9 cellular contexts compared by ENCODE assay signal in the genomic region with DNA sequence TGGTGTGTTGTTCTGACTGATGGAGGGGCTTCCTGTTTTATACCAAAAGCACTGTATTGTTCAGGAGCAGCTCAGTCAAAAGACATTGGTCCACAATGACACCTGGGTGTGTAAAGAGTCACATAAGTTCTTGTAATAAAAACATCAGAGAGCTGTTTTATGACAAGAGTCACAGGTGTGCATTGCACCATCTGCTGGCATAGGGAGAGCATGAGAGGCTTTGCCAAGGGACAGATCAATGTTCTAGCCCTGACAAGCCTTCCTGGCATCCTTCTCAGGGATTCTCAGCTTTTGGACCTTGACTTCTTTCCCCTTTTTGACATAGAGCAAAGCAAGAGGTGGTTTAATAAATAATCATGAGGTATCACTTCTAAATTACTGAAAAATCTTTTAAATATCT. TPM values are rescaled to one million over a fixed set of nuclear protein-coding genes. Genes with fewer than 3 reads are reported as not detected.
DNase-seq lines count a peak whose midpoint lies in the region; ATAC-seq, FAIRE-seq and TF ChIP-seq lines count a peak whose summit lies in the region.
"Had no signal": no experiment of that assay in that cellular context is flagged by ENCODE, and none has a peak within 500 bp of the region (broad histone marks: within the 10 kb centered on the region; RNA-seq: fewer than 3 reads in every experiment).

No MANE protein-coding gene starts in this region.

- no peaks in the 10 kb centered on the region for H3K36me3 Mint-ChIP-seq in Caco-2 (ENCODE audit: insufficient read depth, unreplicated experiment)

- no peak overlapping the region for H2AFZ ChIP-seq in neuronal stem cell (ENCODE audit: low read length)

- no peak overlapping the region for H3K9ac ChIP-seq in neuronal stem cell (ENCODE audit: low read depth, low read length, poor library complexity)

- peak; percentile 14 to 43 for DNase-seq in Caco-2
- peak; percentile 28 for DNase-seq in HT-29 (ENCODE audit: low spot score)
- peak; percentile 39 for DNase-seq in SHP77 treated with DMSO at 0.1 percent for 48 hours (lab: John Stamatoyannopoulos, UW)
- peak in 1 of 2 donors; percentile 20 for DNase-seq in left colon
- DNase-seq in GM19239 (ENCODE audit: insufficient read length, low spot score): no peak
- no peak for DNase-seq in HuH-7.5 (ENCODE audit: low spot score)
- no peak for DNase-seq in neuronal stem cell (ENCODE audit: low spot score)
- DNase-seq: NK-92 treated with Interleukin-12 subunit alpha and Interleukin-12 subunit beta, amount 100 ng/mL, for 24 hours had no signal

- H3K4me3 ChIP-seq in Caco-2 (ENCODE audit: low read depth, low read length): no peak overlapping the region
- H3K4me3 ChIP-seq in neuronal stem cell (ENCODE audit: low read length in 2 of 2): no peak overlapping the region

- FAIRE-seq in GM19239 (lab: Jason Lieb, UNC): no peak

- H3K9me3 ChIP-seq in Caco-2 (no peaks in the 10 kb centered on the region), neuronal stem cell (replicated peaks in 1 of 2; ENCODE audit: control insufficient read depth in 2 of 2, insufficient read depth in 1 of 2, low read depth in 1 of 2, low read length in 2 of 2) (no peaks in the 10 kb centered on the region)

- H3K4me1 ChIP-seq in Caco-2 (no peaks in the 10 kb centered on the region), neuronal stem cell (ENCODE audit: control insufficient read depth in 2 of 2, insufficient read depth in 1 of 2, low read depth in 1 of 2, low read length in 2 of 2) (no peaks in the 10 kb centered on the region)

- ATAC-seq in left colon (peak; percentile 85), HG03135 (IDR thresholded peaks at IDR 0.05; ENCODE audit: unreplicated experiment) (no peak)

- H2BK12ac ChIP-seq in neuronal stem cell (ENCODE audit: low read length): no peak overlapping the region

- H3K4ac ChIP-seq in neuronal stem cell (ENCODE audit: low read length): no peak overlapping the region

- H3K14ac ChIP-seq in neuronal stem cell (ENCODE audit: low read length): no peak overlapping the region

- H4K8ac ChIP-seq in neuronal stem cell (ENCODE audit: low read depth, low read length): no peak overlapping the region

- TF ChIP-seq CTCF in Caco-2 (IDR thresholded peaks at IDR 0.05; ENCODE audit: insufficient read depth in 1 of 2, low read depth in 1 of 2, low read length in 1 of 2, severe bottlenecking in 1 of 2, unreplicated experiment in 1 of 2): peak in 1 of 2 experiments; percentile 47

- no peak overlapping the region for H2BK120ac ChIP-seq in neuronal stem cell (ENCODE audit: low read depth, low read length)

- H3K27me3 Mint-ChIP-seq in Caco-2 (ENCODE audit: insufficient read depth, unreplicated experiment): peaks cover 7% of the 10 kb centered on the region

- CTCF ChIA-PET in Caco-2 (lab: Charles Lee): interaction anchor here (0.6 kb wide), 1 partner anchor 249 kb away, joined by 3 read pairs; no protein-coding TSS in a partner anchor

- no peak overlapping the region for H2BK5ac ChIP-seq in neuronal stem cell (ENCODE audit: low read length)

- no peak overlapping the region for H2AK5ac ChIP-seq in neuronal stem cell (ENCODE audit: low read depth, low read length)

- H3K79me1 ChIP-seq in neuronal stem cell (ENCODE audit: low read depth, low read length): no peaks in the 10 kb centered on the region

- H3K23ac ChIP-seq in neuronal stem cell (ENCODE audit: low read depth, low read length, poor library complexity): no peak overlapping the region

- H3K27ac ChIP-seq in neuronal stem cell (replicated peaks; ENCODE audit: low read length): no peak overlapping the region

- H3K4me1 Mint-ChIP-seq in Caco-2 (ENCODE audit: low read depth, unreplicated experiment): no peaks in the 10 kb centered on the region

- H3K4me3 Mint-ChIP-seq in Caco-2 (ENCODE audit: unreplicated experiment): no peak overlapping the region

- intact Hi-C loops in Caco-2 (cut with micrococcal nuclease; ENCODE audit: unreplicated experiment) (loop anchor here (1.0 kb wide), 1 partner anchor 174 kb away; no protein-coding TSS in a partner anchor), left colon (cut with DNase I, micrococcal nuclease) (no loop called here)

- H2BK15ac ChIP-seq in neuronal stem cell (ENCODE audit: low read length): no peak overlapping the region

- POLR2A ChIA-PET in Caco-2 (lab: Charles Lee): no interaction called here

- H3K36me3 ChIP-seq in Caco-2 (ENCODE audit: control insufficient read depth, insufficient read depth, low read length): no peaks in the 10 kb centered on the region
- no peaks in the 10 kb centered on the region for H3K36me3 ChIP-seq in neuronal stem cell (replicated peaks in 1 of 2; ENCODE audit: control insufficient read depth in 2 of 2, insufficient read depth in 2 of 2, low read length in 2 of 2)

- no peak overlapping the region for H3K18ac ChIP-seq in neuronal stem cell (ENCODE audit: low read length)

- BruUV-seq in Caco-2 (replicated peaks; lab: Mats Ljungman, UMichigan): no TSS peak

- no peaks in the 10 kb centered on the region for H3K9me3 Mint-ChIP-seq in Caco-2 (ENCODE audit: unreplicated experiment)

- H3K27me3 ChIP-seq in Caco-2 (replicated peaks; ENCODE audit: control insufficient read depth, insufficient read depth, low read length) (no peaks in the 10 kb centered on the region), neuronal stem cell (ENCODE audit: control insufficient read depth in 3 of 3, insufficient read depth in 3 of 3, low read depth in 1 of 3, low read length in 3 of 3) (no peaks in the 10 kb centered on the region)

- H3K27ac Mint-ChIP-seq in Caco-2 (ENCODE audit: unreplicated experiment): no peak overlapping the region

- H4K91ac ChIP-seq in neuronal stem cell (ENCODE audit: low read depth, low read length, poor library complexity): no peak overlapping the region

- no peak overlapping the region for H3K4me2 ChIP-seq in neuronal stem cell (ENCODE audit: insufficient read depth, low read length, poor library complexity, severe bottlenecking)

RNA-seq across cellular contexts. Expression of a gene that starts 20.5 kb away (rescaled TPM):
- not detected in 2 replicates for total RNA-seq in Caco-2 (2022)
- total RNA-seq in HT-29 (2014; rRNA removed; shearing (Covaris generic)): not detected in 2 replicates
- total RNA-seq in left colon: under 1 TPM in 1 of 2 donors, not detected in 1; 0.14 TPM
- 0.13 TPM for polyA plus RNA-seq in neuronal stem cell (2013, experiment 1 of 2)
- polyA plus RNA-seq in neuronal stem cell (2013, experiment 2 of 2): 0.10 TPM

Comparison
In these comparisons a context has a peak if more than half of its experiments do, and no peak if none do; other contexts are left out.
1. DNase-seq: peak in Caco-2 (2 of 2), HT-29 (single experiment) and SHP77 treated with DMSO at 0.1 percent for 48 hours (single experiment); none in GM19239 (single experiment), HuH-7.5 (single experiment) and neuronal stem cell (single experiment).